Comparison of ENCODE assay signal across 16 cellular contexts in the genomic region with DNA sequence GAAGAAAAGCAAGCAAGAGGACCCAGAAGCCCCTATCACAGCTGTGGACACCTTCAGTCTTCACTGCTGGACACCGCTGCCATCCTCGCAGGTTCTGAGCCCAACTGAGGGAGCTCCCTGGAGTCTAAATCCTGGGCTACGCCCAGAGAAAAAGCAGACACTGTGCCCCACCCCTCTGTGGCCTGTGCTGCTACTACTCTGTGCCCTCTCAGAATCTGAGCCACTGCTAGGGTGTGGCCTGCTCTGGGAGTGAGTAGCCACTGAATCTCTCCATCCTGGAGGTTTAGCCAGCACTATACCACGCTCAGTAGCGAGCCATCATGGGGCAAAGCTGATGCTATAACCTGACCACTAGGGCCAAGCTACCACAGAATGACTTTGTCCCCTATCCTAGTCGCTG.
A peak's percentile ranks its signal among the peaks of the same experiment; 100 is the strongest.
DNase-seq lines count a peak whose midpoint lies in the region; ATAC-seq, FAIRE-seq and TF ChIP-seq lines count a peak whose summit lies in the region.
"Had no signal": no experiment of that assay in that cellular context is flagged by ENCODE, and none has a peak within 500 bp of the region (broad histone marks: within the 10 kb centered on the region; RNA-seq: fewer than 3 reads in every experiment).

No MANE protein-coding gene starts in this region.

- DNase-seq in HepG2 (ENCODE audit: low spot score), result no peak
- no peak for DNase-seq in right lobe of liver
- DNase-seq in SW 1271 (lab: John Stamatoyannopoulos, UW), result peak; percentile 43 to 67
- DNase-seq in glomerular visceral epithelial cell (ENCODE audit: extremely low spot score), result peak; percentile 15
- DNase-seq in mesendoderm, result no peak
- no peak for DNase-seq in iPS-NIHi7 (ENCODE audit: extremely low spot score)
- DNase-seq: activated CD4-positive, alpha-beta T cell treated with anti-CD3 and anti-CD28 coated beads, Interleukin-2, amount 10 ng/mL, durations not matched to agents 24 days and 14 days; activated T-cell treated with anti-CD3 and anti-CD28 coated beads, Interleukin-2, amount 50 U/mL, for 1 hour; CD4-positive, alpha-beta memory T cell; DND-41; NCI-H1930; NCI-H526; occipital lobe had no signal

- no peaks in the 10 kb centered on the region for H4K20me1 ChIP-seq in HepG2 (ENCODE audit: insufficient read depth, low read length)

- no peak overlapping the region for H3K4ac ChIP-seq in mesendoderm (ENCODE audit: low read depth, low read length)

- TF ChIP-seq CTCF in HepG2 (CRISPR knock-in tag; IDR thresholded peaks at IDR 0.05), result no peak
- TF ChIP-seq CTCF in right lobe of liver (IDR thresholded peaks at IDR 0.05), result no peak

- H3K4me3 ChIP-seq in HepG2 (replicated peaks in 1 of 3; ENCODE audit: insufficient read depth in 1 of 3, low read depth in 2 of 3, low read length in 3 of 3) (no peak overlapping the region), right lobe of liver (no peak overlapping the region), mesendoderm (ENCODE audit: low read length) (no peak overlapping the region)
- H3K4me3 ChIP-seq: GM12878 had no signal

- no peak overlapping the region for H2BK15ac ChIP-seq in mesendoderm (replicated peaks; ENCODE audit: low read depth)

- H3K4me1 ChIP-seq in HepG2 (ENCODE audit: insufficient read depth, low read length) (no peaks in the 10 kb centered on the region), right lobe of liver (no peaks in the 10 kb centered on the region), mesendoderm (ENCODE audit: control insufficient read depth, low read depth, low read length) (no peaks in the 10 kb centered on the region)

- H3K27ac ChIP-seq in HepG2 (ENCODE audit: extremely low read length, insufficient read depth, low read length) (no peak overlapping the region), right lobe of liver (no peak overlapping the region), mesendoderm (ENCODE audit: low read depth, low read length) (no peak overlapping the region)

- no peak overlapping the region for H4K8ac ChIP-seq in mesendoderm (ENCODE audit: low read depth, low read length)

- H3K9ac ChIP-seq in HepG2 (ENCODE audit: insufficient read depth, low read depth, low read length), result no peak overlapping the region
- H3K9ac ChIP-seq in mesendoderm (ENCODE audit: low read length), result no peak overlapping the region

- no TSS peak for BruUV-seq in HepG2 (replicated peaks; lab: Mats Ljungman, UMichigan)

- H2BK5ac ChIP-seq in mesendoderm (ENCODE audit: low read length), result no peak overlapping the region

- no peaks in the 10 kb centered on the region for H3K36me3 ChIP-seq in HepG2 (replicated peaks in 1 of 2; ENCODE audit: control insufficient read depth in 1 of 2, insufficient read depth in 2 of 2, low read length in 2 of 2)
- H3K36me3 ChIP-seq in right lobe of liver, result no peaks in the 10 kb centered on the region
- no peaks in the 10 kb centered on the region for H3K36me3 ChIP-seq in mesendoderm (ENCODE audit: control insufficient read depth, insufficient read depth, low read length)

- no peak overlapping the region for H3K18ac ChIP-seq in mesendoderm (ENCODE audit: low read length)

- intact Hi-C loops in HepG2 (cut with micrococcal nuclease; ENCODE audit: unreplicated experiment), result no loop called here
- intact Hi-C loops in right lobe of liver (cut with DNase I), result no loop called here

- peak; percentile 57 for ATAC-seq in HepG2
- ATAC-seq in right lobe of liver, result no peak
- ATAC-seq in GM18505 (IDR thresholded peaks at IDR 0.05; ENCODE audit: unreplicated experiment), result no peak
- ATAC-seq in HG03045 (IDR thresholded peaks at IDR 0.05; ENCODE audit: unreplicated experiment), result no peak
- ATAC-seq: GM12878 had no signal

- H3K4me2 ChIP-seq in HepG2 (ENCODE audit: low read depth, low read length) (no peak overlapping the region), mesendoderm (ENCODE audit: low read length) (no peak overlapping the region)

- no peak overlapping the region for H2BK120ac ChIP-seq in mesendoderm (ENCODE audit: low read depth, low read length)

- FAIRE-seq in HepG2 (lab: Jason Lieb, UNC), result no peak
- FAIRE-seq: GM12878 had no signal

- H3K9me3 ChIP-seq in HepG2 (ENCODE audit: low read length) (no peaks in the 10 kb centered on the region; the same call in 1 of the 2 replicates), right lobe of liver (no peaks in the 10 kb centered on the region)

- POLR2A ChIA-PET in HepG2 (lab: Yijun Ruan, JAX), result no interaction called here

- H3K27me3 ChIP-seq in HepG2 (ENCODE audit: control insufficient read depth in 1 of 2, insufficient read depth in 2 of 2, low read length in 2 of 2) (no peaks in the 10 kb centered on the region), right lobe of liver (no peaks in the 10 kb centered on the region), mesendoderm (ENCODE audit: insufficient read depth, low read length, poor library complexity) (no peaks in the 10 kb centered on the region)

- H3K79me1 ChIP-seq in mesendoderm (ENCODE audit: low read length), result no peaks in the 10 kb centered on the region

- no peak overlapping the region for H3K56ac ChIP-seq in mesendoderm (ENCODE audit: low read length)

- H3K79me2 ChIP-seq in HepG2 (ENCODE audit: insufficient read depth, low read length) (no peaks in the 10 kb centered on the region), mesendoderm (ENCODE audit: control insufficient read depth, insufficient read depth, low read length) (no peaks in the 10 kb centered on the region)

- TF ChIP-seq RAD21 in HepG2 (CRISPR knock-in tag; IDR thresholded peaks at IDR 0.05), result no peak

- TF ChIP-seq POLR2A in HepG2 (IDR thresholded peaks at IDR 0.05; ENCODE audit: insufficient read depth in 1 of 2, low read depth in 2 of 2, low read length in 2 of 2), result no peak
- TF ChIP-seq POLR2A in right lobe of liver (IDR thresholded peaks at IDR 0.05), result no peak
- TF ChIP-seq POLR2A in GM18505 (IDR thresholded peaks at IDR 0.05; ENCODE audit: borderline replicate concordance, extremely low read depth, insufficient read depth, insufficient read length), result no peak

- H2AK5ac ChIP-seq in mesendoderm (ENCODE audit: low read length), result no peak overlapping the region

- CTCF ChIA-PET in HepG2 (lab: Yijun Ruan, JAX; ENCODE audit: low intra/inter-chr PET ratio, low total read pairs), result no interaction called here

- TF ChIP-seq EP300 in HepG2 (IDR thresholded peaks at IDR 0.05; ENCODE audit: low read depth in 2 of 2, low read length in 2 of 2) (no peak), HepG2 (CRISPR knock-in tag; IDR thresholded peaks at IDR 0.05; ENCODE audit: borderline replicate concordance) (no peak)

- in situ Hi-C loops in HepG2 (cut with HindIII; ENCODE audit: extremely low pct_ligation_motif_present, low pct_unique_long_range_greater_than_20kb), result no loop called here

- H4K5ac ChIP-seq in mesendoderm (ENCODE audit: low read length), result no peak overlapping the region

- H3K23ac ChIP-seq in mesendoderm (ENCODE audit: low read length), result no peak overlapping the region

- no peak overlapping the region for H2AFZ ChIP-seq in HepG2 (ENCODE audit: low read length)

- WGBS in HepG2 (ENCODE audit: low lambda C conversion rate), result 60% methylated on average over 1 of the region's 6 CpGs
- no CpG with 5 or more reads among the region's 6 CpGs for WGBS in right lobe of liver (ENCODE audit: insufficient coverage, low coverage, low lambda C conversion rate, missing lambda C conversion rate)
- WGBS in mesendoderm (ENCODE audit: extremely low coverage, insufficient coverage, low lambda C conversion rate), result no CpG with 5 or more reads among the region's 6 CpGs

TF ChIP-seq in HepG2, 621 proteins besides CTCF, POLR2A, EP300 and RAD21 (continues in another document):
- TF ChIP-seq, protein P1, sequence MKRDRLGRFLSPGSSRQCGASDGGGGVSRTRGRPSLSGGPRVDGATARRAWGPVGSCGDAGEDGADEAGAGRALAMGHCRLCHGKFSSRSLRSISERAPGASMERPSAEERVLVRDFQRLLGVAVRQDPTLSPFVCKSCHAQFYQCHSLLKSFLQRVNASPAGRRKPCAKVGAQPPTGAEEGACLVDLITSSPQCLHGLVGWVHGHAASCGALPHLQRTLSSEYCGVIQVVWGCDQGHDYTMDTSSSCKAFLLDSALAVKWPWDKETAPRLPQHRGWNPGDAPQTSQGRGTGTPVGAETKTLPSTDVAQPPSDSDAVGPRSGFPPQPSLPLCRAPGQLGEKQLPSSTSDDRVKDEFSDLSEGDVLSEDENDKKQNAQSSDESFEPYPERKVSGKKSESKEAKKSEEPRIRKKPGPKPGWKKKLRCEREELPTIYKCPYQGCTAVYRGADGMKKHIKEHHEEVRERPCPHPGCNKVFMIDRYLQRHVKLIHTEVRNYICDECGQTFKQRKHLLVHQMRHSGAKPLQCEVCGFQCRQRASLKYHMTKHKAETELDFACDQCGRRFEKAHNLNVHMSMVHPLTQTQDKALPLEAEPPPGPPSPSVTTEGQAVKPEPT (CRISPR knock-in tag; IDR thresholded peaks at IDR 0.05; ENCODE audit: low read depth), result no peak
- TF ChIP-seq MED8 (CRISPR knock-in tag; IDR thresholded peaks at IDR 0.05; ENCODE audit: insufficient replicate concordance), result no peak
- TF ChIP-seq ZNF816 (CRISPR knock-in tag; IDR thresholded peaks at IDR 0.05; ENCODE audit: borderline replicate concordance), result no peak
- TF ChIP-seq, protein P2, sequence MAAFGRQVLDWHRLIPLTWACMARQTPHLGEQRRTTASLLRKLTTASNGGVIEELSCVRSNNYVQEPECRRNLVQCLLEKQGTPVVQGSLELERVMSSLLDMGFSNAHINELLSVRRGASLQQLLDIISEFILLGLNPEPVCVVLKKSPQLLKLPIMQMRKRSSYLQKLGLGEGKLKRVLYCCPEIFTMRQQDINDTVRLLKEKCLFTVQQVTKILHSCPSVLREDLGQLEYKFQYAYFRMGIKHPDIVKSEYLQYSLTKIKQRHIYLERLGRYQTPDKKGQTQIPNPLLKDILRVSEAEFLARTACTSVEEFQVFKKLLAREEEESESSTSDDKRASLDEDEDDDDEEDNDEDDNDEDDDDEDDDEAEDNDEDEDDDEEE (CRISPR knock-in tag; IDR thresholded peaks at IDR 0.05), result no peak
- TF ChIP-seq NFE2L1 (CRISPR knock-in tag; IDR thresholded peaks at IDR 0.05; ENCODE audit: borderline replicate concordance), result no peak
- no peak for TF ChIP-seq ZKSCAN5 (CRISPR knock-in tag; IDR thresholded peaks at IDR 0.05)
- TF ChIP-seq, protein P3, sequence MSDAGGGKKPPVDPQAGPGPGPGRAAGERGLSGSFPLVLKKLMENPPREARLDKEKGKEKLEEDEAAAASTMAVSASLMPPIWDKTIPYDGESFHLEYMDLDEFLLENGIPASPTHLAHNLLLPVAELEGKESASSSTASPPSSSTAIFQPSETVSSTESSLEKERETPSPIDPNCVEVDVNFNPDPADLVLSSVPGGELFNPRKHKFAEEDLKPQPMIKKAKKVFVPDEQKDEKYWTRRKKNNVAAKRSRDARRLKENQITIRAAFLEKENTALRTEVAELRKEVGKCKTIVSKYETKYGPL (CRISPR knock-in tag; IDR thresholded peaks at IDR 0.05), result no peak
- no peak for TF ChIP-seq FOXK1 (CRISPR knock-in tag; IDR thresholded peaks at IDR 0.05; ENCODE audit: borderline replicate concordance, low read depth)
- no peak for TF ChIP-seq SNRNP70 (IDR thresholded peaks at IDR 0.05; ENCODE audit: low read depth, low read length)

Comparison
In these comparisons a context has a peak if more than half of its experiments do, and no peak if none do; other contexts are left out.
1. DNase-seq: peak in SW 1271 (2 of 2) and glomerular visceral epithelial cell (single experiment); none in HepG2 (single experiment), right lobe of liver (0 of 3), mesendoderm (single experiment) and iPS-NIHi7 (single experiment).